10 cellular contexts compared by ENCODE assay signal in genomic region chr2:12702661-12703121, GRCh38. TPM values are rescaled to one million over a fixed set of nuclear protein-coding genes. Genes with fewer than 3 reads are reported as not detected.
DNase-seq lines count a peak whose midpoint lies in the region; FAIRE-seq and TF ChIP-seq lines count a peak whose summit lies in the region.
"Had no signal": no experiment of that assay in that cellular context is flagged by ENCODE, and none has a peak within 500 bp of the region (broad histone marks: within the 10 kb centered on the region; RNA-seq: fewer than 3 reads in every experiment).

No MANE protein-coding gene starts in this region.

- H3K36me3 Mint-ChIP-seq in Calu3 (ENCODE audit: insufficient read depth, unreplicated experiment): no peaks in the 10 kb centered on the region

- H3K27ac Mint-ChIP-seq in Calu3 (ENCODE audit: unreplicated experiment): peak overlapping the region; percentile 45

- peaks cover 2% of the 10 kb centered on the region for H3K9me3 Mint-ChIP-seq in Calu3 (ENCODE audit: low read depth, unreplicated experiment)

- no peaks in the 10 kb centered on the region for H3K79me1 ChIP-seq in mesendoderm (ENCODE audit: low read length)

- CTCF ChIA-PET in Calu3 (lab: Charles Lee): interaction anchor here (0.8 to 2.0 kb wide), 4 partner anchors 13 to 269 kb away, joined by 3 to 7 read pairs (median 4); partner anchors contain the start of gene TRIB2

- no peak overlapping the region for H2BK120ac ChIP-seq in mesendoderm (ENCODE audit: low read depth, low read length)

- no peak for FAIRE-seq in bronchial epithelial cell (lab: Jason Lieb, UNC)
- FAIRE-seq: colon had no signal

- no peak overlapping the region for H2BK5ac ChIP-seq in mesendoderm (ENCODE audit: low read length)

- peaks cover 37% of the 10 kb centered on the region for H3K4me1 Mint-ChIP-seq in Calu3 (ENCODE audit: low read depth, unreplicated experiment)

- H3K23ac ChIP-seq in mesendoderm (ENCODE audit: low read length): no peak overlapping the region

- no peak overlapping the region for H3K9ac ChIP-seq in mesendoderm (ENCODE audit: low read length)

- H3K27ac ChIP-seq in mesendoderm (ENCODE audit: low read depth, low read length) (no peak overlapping the region), prostate gland (no peak overlapping the region)
- H3K27ac ChIP-seq: ovary had no signal

- no CpG with 5 or more reads among the region's 3 CpGs for WGBS in mesendoderm (ENCODE audit: extremely low coverage, insufficient coverage, low lambda C conversion rate)
- 67% methylated on average over 3 of the region's 3 CpGs for WGBS in prostate gland

- H3K4me2 ChIP-seq in mesendoderm (ENCODE audit: low read length): no peak overlapping the region

- TF ChIP-seq CTCF in Calu3 (IDR thresholded peaks at IDR 0.05; ENCODE audit: unreplicated experiment) (no peak), bronchial epithelial cell (IDR thresholded peaks at IDR 0.05; ENCODE audit: insufficient read depth, low read length, severe bottlenecking) (no peak), prostate gland (IDR thresholded peaks at IDR 0.05) (no peak)

- no peak for TF ChIP-seq POLR2A in prostate gland (IDR thresholded peaks at IDR 0.05)

- H2AK5ac ChIP-seq in mesendoderm (ENCODE audit: low read length): no peak overlapping the region

- H3K4me1 ChIP-seq in mesendoderm (ENCODE audit: control insufficient read depth, low read depth, low read length): no peaks in the 10 kb centered on the region
- peaks cover 16% of the 10 kb centered on the region for H3K4me1 ChIP-seq in prostate gland (replicated peaks)

- H4K5ac ChIP-seq in mesendoderm (ENCODE audit: low read length): no peak overlapping the region

- no peaks in the 10 kb centered on the region for H3K9me3 ChIP-seq in prostate gland
- H3K9me3 ChIP-seq: ovary had no signal

- H3K56ac ChIP-seq in mesendoderm (ENCODE audit: low read length): no peak overlapping the region

- no peaks in the 10 kb centered on the region for H3K27me3 ChIP-seq in bronchial epithelial cell (ENCODE audit: control insufficient read depth, insufficient read depth, low read length)
- no peaks in the 10 kb centered on the region for H3K27me3 ChIP-seq in mesendoderm (ENCODE audit: insufficient read depth, low read length, poor library complexity)
- no peaks in the 10 kb centered on the region for H3K27me3 ChIP-seq in prostate gland (replicated peaks; ENCODE audit: insufficient read depth)
- H3K27me3 ChIP-seq: ovary had no signal

- BruUV-seq in Calu3 (replicated peaks; lab: Mats Ljungman, UMichigan): no TSS peak

- no peaks in the 10 kb centered on the region for H3K27me3 Mint-ChIP-seq in Calu3 (ENCODE audit: unreplicated experiment)

- no peak overlapping the region for H2BK15ac ChIP-seq in mesendoderm (replicated peaks; ENCODE audit: low read depth)

- H3K36me3 ChIP-seq in bronchial epithelial cell (ENCODE audit: control insufficient read depth, insufficient read depth, low read length): no peaks in the 10 kb centered on the region
- H3K36me3 ChIP-seq in mesendoderm (ENCODE audit: control insufficient read depth, insufficient read depth, low read length): no peaks in the 10 kb centered on the region
- H3K36me3 ChIP-seq in prostate gland: no peaks in the 10 kb centered on the region
- H3K36me3 ChIP-seq: ovary had no signal

- no peak overlapping the region for H3K18ac ChIP-seq in mesendoderm (ENCODE audit: low read length)

- no peak overlapping the region for H3K4ac ChIP-seq in mesendoderm (ENCODE audit: low read depth, low read length)

- DNase-seq in Calu3 (peak; percentile 43), NCI-H2107 treated with DMSO at 0.1 percent for 48 hours (lab: John Stamatoyannopoulos, UW; ENCODE audit: unreplicated experiment) (peak; percentile 67), bronchial epithelial cell (ENCODE audit: low read depth) (peak; percentile 96), mesendoderm (peak; percentile 52), SK-N-DZ (ENCODE audit: low spot score) (no peak), prostate gland (ENCODE audit: low spot score) (no peak), posterior vena cava (ENCODE audit: low spot score) (no peak)
- DNase-seq in activated CD8-positive, alpha-beta memory T cell treated with anti-CD3 and anti-CD28 coated beads for 24 hours: no peak

- no peaks in the 10 kb centered on the region for H3K79me2 ChIP-seq in mesendoderm (ENCODE audit: control insufficient read depth, insufficient read depth, low read length)

- H3K4me3 Mint-ChIP-seq in Calu3 (ENCODE audit: low read depth, unreplicated experiment): no peak overlapping the region

- intact Hi-C loops in Calu3 (cut with micrococcal nuclease; ENCODE audit: unreplicated experiment): no loop called here
- intact Hi-C loops in prostate gland (cut with DNase I): no loop called here
- intact Hi-C loops in posterior vena cava (cut with DNase I): no loop called here

- H3K4me3 ChIP-seq in bronchial epithelial cell (ENCODE audit: low read depth, low read length): no peak overlapping the region
- no peak overlapping the region for H3K4me3 ChIP-seq in mesendoderm (ENCODE audit: low read length)
- no peak overlapping the region for H3K4me3 ChIP-seq in prostate gland
- H3K4me3 ChIP-seq: ovary had no signal

- H4K8ac ChIP-seq in mesendoderm (ENCODE audit: low read depth, low read length): no peak overlapping the region

RNA-seq across cellular contexts. Expression of gene TRIB2, which starts 14.0 kb away (rescaled TPM):
- total RNA-seq in Calu3 (2022): 6.2 and 6.4 TPM in 2 replicates
- 6.5 and 7.6 TPM in 2 replicates for total RNA-seq in bronchial epithelial cell
- polyA plus RNA-seq in mesendoderm (2013, experiment 1 of 2): 26.0 TPM
- polyA plus RNA-seq in mesendoderm (2013, experiment 2 of 2): 27.0 TPM
- 44.7 and 61.8 TPM in 2 replicates for polyA plus RNA-seq in SK-N-DZ (2014; cell fraction: cytosol; rRNA removed)
- 77.1 and 79.1 TPM in 2 replicates for polyA plus RNA-seq in SK-N-DZ (2014; cell fraction: nucleus; rRNA removed)
- total RNA-seq in prostate gland: 100 to 1,000 TPM in 1 of 2 donors, 10 to 100 TPM in 1; 72.3 to 205 TPM
- total RNA-seq in posterior vena cava: 10 to 100 TPM; 29.4 to 34.5 TPM

Comparison
In these comparisons a context has a peak if more than half of its experiments do, and no peak if none do; other contexts are left out.
1. DNase-seq: peak in Calu3 (single experiment), NCI-H2107 treated with DMSO at 0.1 percent for 48 hours (single experiment), bronchial epithelial cell (single experiment) and mesendoderm (single experiment); none in SK-N-DZ (single experiment), prostate gland (single experiment), posterior vena cava (single experiment) and activated CD8-positive, alpha-beta memory T cell treated with anti-CD3 and anti-CD28 coated beads for 24 hours (single experiment).